ENCODE assay signal across 1 cellular context in genomic region chr3:170144437-170144843, GRCh38.
A peak's percentile ranks its signal among the peaks of the same experiment; 100 is the strongest.
TF ChIP-seq lines count a peak whose summit lies in the region.

No MANE protein-coding gene starts in this region.

TF ChIP-seq in IMR-90, 13 proteins besides CTCF, POLR2A, EP300 and RAD21:
- no peak for TF ChIP-seq BHLHE40 (IDR thresholded peaks at IDR 0.05; ENCODE audit: low read depth, low read length)
- peak; percentile 83 for TF ChIP-seq NFE2L2 (IDR thresholded peaks at IDR 0.05; ENCODE audit: low read depth, low read length)
- TF ChIP-seq, protein P1, sequence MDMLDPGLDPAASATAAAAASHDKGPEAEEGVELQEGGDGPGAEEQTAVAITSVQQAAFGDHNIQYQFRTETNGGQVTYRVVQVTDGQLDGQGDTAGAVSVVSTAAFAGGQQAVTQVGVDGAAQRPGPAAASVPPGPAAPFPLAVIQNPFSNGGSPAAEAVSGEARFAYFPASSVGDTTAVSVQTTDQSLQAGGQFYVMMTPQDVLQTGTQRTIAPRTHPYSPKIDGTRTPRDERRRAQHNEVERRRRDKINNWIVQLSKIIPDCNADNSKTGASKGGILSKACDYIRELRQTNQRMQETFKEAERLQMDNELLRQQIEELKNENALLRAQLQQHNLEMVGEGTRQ (IDR thresholded peaks at IDR 0.05; ENCODE audit: low read depth, low read length) = no peak
- TF ChIP-seq, protein P2, sequence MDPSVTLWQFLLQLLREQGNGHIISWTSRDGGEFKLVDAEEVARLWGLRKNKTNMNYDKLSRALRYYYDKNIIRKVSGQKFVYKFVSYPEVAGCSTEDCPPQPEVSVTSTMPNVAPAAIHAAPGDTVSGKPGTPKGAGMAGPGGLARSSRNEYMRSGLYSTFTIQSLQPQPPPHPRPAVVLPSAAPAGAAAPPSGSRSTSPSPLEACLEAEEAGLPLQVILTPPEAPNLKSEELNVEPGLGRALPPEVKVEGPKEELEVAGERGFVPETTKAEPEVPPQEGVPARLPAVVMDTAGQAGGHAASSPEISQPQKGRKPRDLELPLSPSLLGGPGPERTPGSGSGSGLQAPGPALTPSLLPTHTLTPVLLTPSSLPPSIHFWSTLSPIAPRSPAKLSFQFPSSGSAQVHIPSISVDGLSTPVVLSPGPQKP (IDR thresholded peaks at IDR 0.05; ENCODE audit: borderline replicate concordance, low read depth, low read length) = no peak
- no peak for TF ChIP-seq CHD1 (IDR thresholded peaks at IDR 0.05; ENCODE audit: low read depth, low read length)
- TF ChIP-seq SMC3 (IDR thresholded peaks at IDR 0.05; ENCODE audit: low read depth, low read length) = no peak
- no peak for TF ChIP-seq RFX5 (IDR thresholded peaks at IDR 0.05; ENCODE audit: low read depth, low read length)
- TF ChIP-seq MAFK (IDR thresholded peaks at IDR 0.05; ENCODE audit: low read depth, low read length) = 0 out of 2 replicates have a peak, but pooled peaks have one; percentile 24
- no peak for TF ChIP-seq MXI1 (IDR thresholded peaks at IDR 0.05; ENCODE audit: borderline replicate concordance, low read depth, low read length)
